9 cellular contexts compared by ENCODE assay signal in the genomic region with DNA sequence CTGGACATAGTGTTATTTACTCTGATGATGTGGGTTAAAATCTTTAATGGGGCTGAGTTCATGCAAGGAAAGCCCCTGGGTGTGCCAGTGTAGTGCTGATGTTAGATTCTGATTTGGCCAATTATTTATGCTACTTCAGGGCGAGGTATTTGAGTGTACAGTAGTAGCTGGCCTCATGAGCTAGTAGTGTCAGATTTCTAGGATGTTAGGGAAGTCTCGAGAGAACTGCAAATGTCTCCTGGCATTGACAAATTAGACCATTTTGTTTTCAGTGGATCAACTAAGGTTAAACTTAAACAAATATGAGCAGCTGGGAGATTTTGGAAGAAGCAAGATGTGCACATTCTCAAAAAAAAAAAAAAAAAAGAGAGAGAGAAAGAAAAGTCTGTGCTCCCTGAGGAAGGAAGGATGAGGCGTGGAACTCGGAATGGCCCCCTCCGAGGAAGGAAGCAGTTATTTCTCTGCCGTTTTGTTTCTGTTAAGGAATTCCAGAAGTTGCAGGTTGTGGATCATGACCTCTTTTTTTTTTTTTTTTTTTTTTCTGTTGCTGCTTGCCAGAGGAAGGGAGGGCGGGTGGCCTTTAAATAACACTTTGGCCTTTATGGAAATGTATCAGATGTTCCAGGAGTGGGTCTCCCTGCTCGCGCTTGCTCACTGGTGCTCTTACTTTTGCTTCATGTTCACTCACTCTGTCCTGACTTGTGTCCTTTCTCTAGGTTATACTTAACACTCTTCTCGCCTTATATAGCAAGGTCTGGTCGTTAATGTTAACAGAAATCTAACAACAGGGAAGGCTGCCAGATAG.
DNase-seq lines count a peak whose midpoint lies in the region; ATAC-seq, FAIRE-seq and TF ChIP-seq lines count a peak whose summit lies in the region.
"Had no signal": no experiment of that assay in that cellular context is flagged by ENCODE, and none has a peak within 500 bp of the region (broad histone marks: within the 10 kb centered on the region; RNA-seq: fewer than 3 reads in every experiment).

No MANE protein-coding gene starts in this region.

- TF ChIP-seq EP300 in HepG2 (IDR thresholded peaks at IDR 0.05; ENCODE audit: low read depth in 2 of 2, low read length in 2 of 2) (no peak), HepG2 (CRISPR knock-in tag; IDR thresholded peaks at IDR 0.05; ENCODE audit: borderline replicate concordance) (no peak), stomach (IDR thresholded peaks at IDR 0.05) (peak; percentile 9)

- H2AFZ ChIP-seq in HepG2 (ENCODE audit: low read length): no peak overlapping the region

- TF ChIP-seq CTCF in colonic mucosa (IDR thresholded peaks at IDR 0.05) (no peak), HepG2 (CRISPR knock-in tag; IDR thresholded peaks at IDR 0.05) (no peak), stomach (IDR thresholded peaks at IDR 0.05) (no peak)

- in situ Hi-C loops in HepG2 (cut with HindIII; ENCODE audit: extremely low pct_ligation_motif_present, low pct_unique_long_range_greater_than_20kb): no loop called here

- FAIRE-seq in HTR-8/SVneo (lab: Jason Lieb, UNC): peak; percentile 9
- peak; percentile 49 for FAIRE-seq in HepG2 (lab: Jason Lieb, UNC)

- H3K9ac ChIP-seq in colonic mucosa (ENCODE audit: low read depth in 2 of 2, low read length in 2 of 2): peak overlapping the region in 1 of 2 donors; percentile 44
- H3K9ac ChIP-seq in HepG2 (ENCODE audit: insufficient read depth, low read depth, low read length): no peak overlapping the region

- TF ChIP-seq POLR2A in HepG2 (IDR thresholded peaks at IDR 0.05; ENCODE audit: insufficient read depth in 1 of 2, low read depth in 2 of 2, low read length in 2 of 2): no peak
- no peak for TF ChIP-seq POLR2A in stomach (IDR thresholded peaks at IDR 0.05)

- ATAC-seq in HepG2 (no peak), HG03045 (IDR thresholded peaks at IDR 0.05; ENCODE audit: unreplicated experiment) (no peak)

- intact Hi-C loops in colonic mucosa (cut with DNase I): no loop called here
- intact Hi-C loops in HepG2 (cut with micrococcal nuclease; ENCODE audit: unreplicated experiment): no loop called here
- intact Hi-C loops in stomach (cut with DNase I; ENCODE audit: low total_unique reads): no loop called here

- H3K27ac ChIP-seq in colonic mucosa (peak overlapping the region; percentile 64), HepG2 (ENCODE audit: extremely low read length, insufficient read depth, low read length) (no peak overlapping the region), stomach (peak overlapping the region; percentile 42 to 92 (median 90))

- H3K36me3 ChIP-seq in colonic mucosa (no peaks in the 10 kb centered on the region), HepG2 (replicated peaks in 1 of 2; ENCODE audit: control insufficient read depth in 1 of 2, insufficient read depth in 2 of 2, low read length in 2 of 2) (peaks cover 13 to 15% of the 10 kb centered on the region in 2 experiments; a peak in 4 of 5 replicates), stomach (peaks cover 0 to 14% (median 11%) of the 10 kb centered on the region in 4 donors)

- no TSS peak for BruUV-seq in HepG2 (replicated peaks; lab: Mats Ljungman, UMichigan)

- H3K4me3 ChIP-seq in colonic mucosa (no peak overlapping the region), HepG2 (replicated peaks in 1 of 3; ENCODE audit: insufficient read depth in 1 of 3, low read depth in 2 of 3, low read length in 3 of 3) (no peak overlapping the region), stomach (peak overlapping the region; percentile 40 to 54 (median 47))

- 92% methylated on average over 11 of the region's 11 CpGs for WGBS in HepG2 (ENCODE audit: low lambda C conversion rate)
- WGBS in stomach, 5 donors: 18 to 34% (median 20%) methylated on average over 11 of the region's 11 CpGs

- no peaks in the 10 kb centered on the region for H3K9me3 ChIP-seq in colonic mucosa
- H3K9me3 ChIP-seq in HepG2 (ENCODE audit: low read length): no peaks in the 10 kb centered on the region
- no peaks in the 10 kb centered on the region for H3K9me3 ChIP-seq in stomach

- POLR2A ChIA-PET in HepG2 (lab: Yijun Ruan, JAX): no interaction called here

- no peaks in the 10 kb centered on the region for H4K20me1 ChIP-seq in HepG2 (ENCODE audit: insufficient read depth, low read length)

- CTCF ChIA-PET in HepG2 (lab: Yijun Ruan, JAX; ENCODE audit: low intra/inter-chr PET ratio, low total read pairs): no interaction called here

- DNase-seq in HTR-8/SVneo (ENCODE audit: insufficient read length, low spot score) (peak; percentile 53), colonic mucosa (no peak), HepG2 (ENCODE audit: low spot score) (no peak), stomach (peak; percentile 31), NCI-H128 (lab: John Stamatoyannopoulos, UW; ENCODE audit: unreplicated experiment) (no peak), HPDE6-E6E7 (ENCODE audit: extremely low spot score) (no peak), GOT3 (lab: John Stamatoyannopoulos, UW) (no peak)
- DNase-seq: T-helper 1 cell had no signal

- H3K27me3 ChIP-seq in colonic mucosa: no peaks in the 10 kb centered on the region
- no peaks in the 10 kb centered on the region for H3K27me3 ChIP-seq in HepG2 (ENCODE audit: control insufficient read depth in 1 of 2, insufficient read depth in 2 of 2, low read length in 2 of 2)
- H3K27me3 ChIP-seq in stomach: no peaks in the 10 kb centered on the region

- H3K4me1 ChIP-seq in colonic mucosa (peaks cover 2% of the 10 kb centered on the region), HepG2 (ENCODE audit: insufficient read depth, low read length) (no peaks in the 10 kb centered on the region), stomach (peaks cover 45 to 68% (median 57%) of the 10 kb centered on the region in 4 donors)

- H3K4me2 ChIP-seq in HepG2 (ENCODE audit: low read depth, low read length): no peak overlapping the region

- no peaks in the 10 kb centered on the region for H3K79me2 ChIP-seq in HepG2 (ENCODE audit: insufficient read depth, low read length)

- no peak for TF ChIP-seq RAD21 in HepG2 (CRISPR knock-in tag; IDR thresholded peaks at IDR 0.05)

TF ChIP-seq in HepG2, 621 proteins besides CTCF, POLR2A, EP300 and RAD21:
- TF ChIP-seq, protein P1, sequence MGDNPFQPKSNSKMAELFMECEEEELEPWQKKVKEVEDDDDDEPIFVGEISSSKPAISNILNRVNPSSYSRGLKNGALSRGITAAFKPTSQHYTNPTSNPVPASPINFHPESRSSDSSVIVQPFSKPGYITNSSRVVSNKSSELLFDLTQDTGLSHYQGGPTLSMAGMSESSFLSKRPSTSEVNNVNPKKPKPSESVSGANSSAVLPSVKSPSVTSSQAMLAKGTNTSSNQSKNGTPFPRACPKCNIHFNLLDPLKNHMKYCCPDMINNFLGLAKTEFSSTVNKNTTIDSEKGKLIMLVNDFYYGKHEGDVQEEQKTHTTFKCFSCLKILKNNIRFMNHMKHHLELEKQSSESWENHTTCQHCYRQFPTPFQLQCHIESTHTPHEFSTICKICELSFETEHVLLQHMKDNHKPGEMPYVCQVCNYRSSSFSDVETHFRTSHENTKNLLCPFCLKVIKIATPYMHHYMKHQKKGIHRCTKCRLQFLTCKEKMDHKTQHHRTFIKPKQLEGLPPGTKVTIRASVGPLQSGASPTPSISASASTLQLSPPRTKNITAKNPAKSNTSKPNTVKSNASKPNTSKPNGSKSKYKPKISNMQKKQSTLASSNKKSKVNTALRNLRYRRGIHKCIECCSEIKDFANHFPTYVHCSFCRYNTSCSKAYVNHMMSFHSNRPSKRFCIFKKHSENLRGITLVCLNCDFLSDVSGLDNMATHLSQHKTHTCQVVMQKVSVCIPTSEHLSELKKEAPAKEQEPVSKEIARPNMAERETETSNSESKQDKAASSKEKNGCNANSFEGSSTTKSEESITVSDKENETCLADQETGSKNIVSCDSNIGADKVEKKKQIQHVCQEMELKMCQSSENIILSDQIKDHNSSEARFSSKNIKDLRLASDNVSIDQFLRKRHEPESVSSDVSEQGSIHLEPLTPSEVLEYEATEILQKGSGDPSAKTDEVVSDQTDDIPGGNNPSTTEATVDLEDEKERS (CRISPR knock-in tag; IDR thresholded peaks at IDR 0.05): no peak
- TF ChIP-seq, protein P2, sequence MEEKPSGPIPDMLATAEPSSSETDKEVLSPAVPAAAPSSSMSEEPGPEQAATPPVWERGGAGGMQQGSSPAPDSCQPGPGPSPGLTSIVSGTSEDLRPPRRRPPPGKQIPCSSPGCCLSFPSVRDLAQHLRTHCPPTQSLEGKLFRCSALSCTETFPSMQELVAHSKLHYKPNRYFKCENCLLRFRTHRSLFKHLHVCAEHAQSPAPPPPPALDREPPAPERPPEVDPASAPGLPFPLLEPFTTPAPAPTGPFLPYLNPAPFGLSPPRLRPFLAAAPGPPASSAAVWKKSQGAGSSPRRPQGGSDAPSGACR (CRISPR knock-in tag; IDR thresholded peaks at IDR 0.05): no peak
- no peak for TF ChIP-seq CEBPG (CRISPR knock-in tag; IDR thresholded peaks at IDR 0.05)

Comparison
In these comparisons a context has a peak if more than half of its experiments do, and no peak if none do; other contexts are left out.
1. DNase-seq: peak in HTR-8/SVneo (single experiment) and stomach (single experiment); none in colonic mucosa (single experiment), HepG2 (single experiment), NCI-H128 (single experiment), HPDE6-E6E7 (single experiment) and GOT3 (single experiment).
2. H3K4me3 ChIP-seq: peak in stomach (4 of 4); none in colonic mucosa (single experiment) and HepG2 (0 of 3).